13 cellular contexts compared by ENCODE assay signal in the genomic region with DNA sequence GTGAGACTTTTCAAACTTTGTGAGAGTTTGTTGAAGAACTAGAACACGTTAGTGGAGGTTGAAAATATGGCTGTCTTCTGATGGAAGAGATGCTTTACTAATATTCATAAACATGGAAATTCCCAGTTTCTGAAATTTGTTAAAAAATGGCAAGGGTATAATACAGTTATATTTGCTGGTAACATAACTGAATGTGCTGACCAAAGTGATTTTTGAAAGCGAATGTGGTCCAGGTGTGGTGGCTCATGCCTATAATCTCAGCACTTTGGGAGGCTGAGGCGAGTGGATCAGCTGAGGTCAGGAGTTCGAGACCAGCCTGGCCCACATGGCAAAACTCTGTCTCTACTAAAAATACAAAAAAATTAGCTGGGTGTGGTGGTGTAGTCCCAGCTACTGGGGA.
"Had no signal": no experiment of that assay in that cellular context is flagged by ENCODE, and none has a peak within 500 bp of the region (broad histone marks: within the 10 kb centered on the region; RNA-seq: fewer than 3 reads in every experiment).

No MANE protein-coding gene starts in this region.

- H3K4me3 Mint-ChIP-seq: neural progenitor cell had no signal

- DNase-seq: activated CD4-positive, alpha-beta T cell treated with anti-CD3 and anti-CD28 coated beads, Interleukin-2, amount 50 U/mL, for 48 hours; activated CD4-positive, CD25-positive, alpha-beta regulatory T cell treated with anti-CD3 and anti-CD28 coated beads, Interleukin-2, amount 50 U/mL, for 72 hours; dermis blood vessel endothelial cell; head of caudate nucleus; kidney glomerular epithelial cell; mesendoderm; ovary; stomach; T1000; testis; upper lobe of right lung had no signal

- H3K27ac Mint-ChIP-seq: neural progenitor cell had no signal

- ATAC-seq: sciatic nerve, upper lobe of right lung had no signal
